In genomic region chr16:30124985-30125379, GRCh38 we compare ENCODE assay signal across 2 cellular contexts.
TF ChIP-seq lines count a peak whose summit lies in the region.

No MANE protein-coding gene starts in this region.

TF ChIP-seq in HEK293, 187 proteins besides CTCF, POLR2A, EP300 and RAD21:
- TF ChIP-seq GLIS1 (tag by site-specific recombination; IDR thresholded peaks at IDR 0.05) (peak; percentile 26; the same call in 1 of the 2 replicates), ZNF280D (tag by site-specific recombination; IDR thresholded peaks at IDR 0.05) (no peak), ZBTB20 (tag by site-specific recombination; IDR thresholded peaks at IDR 0.05) (no peak), PBX3 (CRISPR knock-in tag; IDR thresholded peaks at IDR 0.05) (no peak), HOXA7 (CRISPR knock-in tag; IDR thresholded peaks at IDR 0.05; ENCODE audit: borderline replicate concordance) (no peak), ZNF707 (tag by site-specific recombination; IDR thresholded peaks at IDR 0.05) (no peak), ZNF121 (tag by site-specific recombination; IDR thresholded peaks at IDR 0.05) (peak; percentile 74), ZNF501 (tag by site-specific recombination; IDR thresholded peaks at IDR 0.05) (no peak), PRDM1 (tag by site-specific recombination; IDR thresholded peaks at IDR 0.05) (no peak), ZNF175 (tag by site-specific recombination; IDR thresholded peaks at IDR 0.05) (no peak), ZNF146 (tag by site-specific recombination; IDR thresholded peaks at IDR 0.05) (no peak), ZNF184 (tag by site-specific recombination; IDR thresholded peaks at IDR 0.05) (no peak), OVOL3 (tag by site-specific recombination; IDR thresholded peaks at IDR 0.05) (no peak), KLF9 (tag by site-specific recombination; IDR thresholded peaks at IDR 0.05; ENCODE audit: low read depth) (no peak)

TF ChIP-seq in K562, 482 proteins besides CTCF, POLR2A, EP300 and RAD21:
- peak; percentile 49; the same call in 1 of the 2 replicates for TF ChIP-seq ZNF121 (CRISPR knock-in tag; conservative IDR thresholded peaks at IDR 0.05)
- no peak for TF ChIP-seq ZNF583 (CRISPR knock-in tag; IDR thresholded peaks at IDR 0.05)
